In the genomic region with DNA sequence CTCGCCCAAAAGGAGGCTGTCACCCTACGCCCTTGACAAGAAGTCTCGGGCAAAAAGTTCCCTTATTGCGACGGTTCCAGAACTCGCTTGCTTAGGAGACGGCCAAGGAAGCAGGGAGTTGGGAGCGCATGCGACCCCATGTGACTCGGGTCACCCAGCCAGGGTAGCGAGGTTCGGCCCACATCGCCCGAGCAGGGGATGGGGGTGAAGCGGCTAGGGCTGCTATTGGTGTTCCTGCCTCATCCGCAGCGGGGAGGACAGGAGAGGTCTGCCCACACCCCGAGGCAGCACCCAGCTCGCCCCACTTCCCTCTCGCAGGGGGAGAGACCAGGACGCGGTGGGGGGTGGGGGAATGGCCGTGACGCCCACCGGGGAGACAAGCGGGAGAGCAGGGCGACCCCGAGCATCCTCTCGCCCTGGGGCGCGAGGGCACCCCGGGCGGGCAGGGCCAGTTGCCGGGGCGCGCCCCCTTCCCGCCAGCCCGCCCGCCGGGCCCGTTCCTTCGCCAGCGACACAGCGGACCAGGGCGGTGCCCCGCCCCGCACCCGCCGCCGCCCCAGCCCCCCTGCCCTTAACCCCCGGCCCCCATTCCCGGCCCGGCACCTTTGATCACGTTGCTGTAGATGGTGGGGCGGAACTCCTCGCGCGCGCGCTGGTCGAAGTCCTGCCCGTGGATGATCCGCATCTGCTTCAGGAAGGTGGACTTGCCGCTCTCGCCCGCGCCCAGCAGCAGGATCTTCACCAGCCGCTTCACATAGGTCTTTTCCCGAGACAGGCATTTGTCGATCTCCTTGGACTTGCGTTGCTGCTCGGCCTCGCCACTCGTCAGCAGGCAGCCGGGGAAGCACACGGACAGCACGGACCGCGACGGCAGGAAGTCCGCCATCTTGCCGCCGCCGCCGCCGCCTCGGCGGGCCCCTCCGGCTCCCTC, we compare ENCODE assay signal across 8 cellular contexts. TPM values are rescaled to one million over a fixed set of nuclear protein-coding genes. Genes with fewer than 3 reads are reported as not detected.
DNase-seq lines count a peak whose midpoint lies in the region; TF ChIP-seq lines count a peak whose summit lies in the region.

No MANE protein-coding gene starts in this region.

- H3K9me3 ChIP-seq in MM.1S (replicated peaks; ENCODE audit: insufficient read depth, low read length) (no peaks in the 10 kb centered on the region), endocrine pancreas (ENCODE audit: control insufficient read depth, low read length) (no peaks in the 10 kb centered on the region)

- H4K5ac ChIP-seq in mesendoderm (ENCODE audit: low read length), result no peak overlapping the region

- peak overlapping the region; percentile 77 for H3K4me2 ChIP-seq in MM.1S (ENCODE audit: low read depth, low read length)
- peak overlapping the region; percentile 98 for H3K4me2 ChIP-seq in mesendoderm (ENCODE audit: low read length)

- H3K27me3 ChIP-seq in MM.1S (replicated peaks; ENCODE audit: insufficient read depth, low read length), result no peaks in the 10 kb centered on the region
- no peaks in the 10 kb centered on the region for H3K27me3 ChIP-seq in endocrine pancreas (ENCODE audit: control insufficient read depth, insufficient read depth, low read length)
- no peaks in the 10 kb centered on the region for H3K27me3 ChIP-seq in mesendoderm (ENCODE audit: insufficient read depth, low read length, poor library complexity)

- peak overlapping the region; percentile 89 for H3K9ac ChIP-seq in MM.1S (ENCODE audit: low read length)
- H3K9ac ChIP-seq in endocrine pancreas (ENCODE audit: control insufficient read depth, insufficient read depth, low read length), result peak overlapping the region; percentile 98
- H3K9ac ChIP-seq in mesendoderm (ENCODE audit: low read length), result peak overlapping the region; percentile 100

- peak overlapping the region; percentile 16 for H2BK120ac ChIP-seq in mesendoderm (ENCODE audit: low read depth, low read length)

- H2AFZ ChIP-seq in MM.1S (ENCODE audit: low read length), result peak overlapping the region; percentile 28; the same call in 1 of the 2 replicates

- peak overlapping the region; percentile 94 for H3K23ac ChIP-seq in mesendoderm (ENCODE audit: low read length)

- H3K9me2 ChIP-seq in MM.1S (replicated peaks; ENCODE audit: insufficient read depth, low read length), result no peaks in the 10 kb centered on the region

- peak overlapping the region; percentile 88 for H3K18ac ChIP-seq in mesendoderm (ENCODE audit: low read length)

- H3F3A ChIP-seq in MM.1S (ENCODE audit: insufficient read depth, low read length), result peaks cover 12% of the 10 kb centered on the region

- peak overlapping the region; percentile 94 for H2BK5ac ChIP-seq in mesendoderm (ENCODE audit: low read length)

- H3K56ac ChIP-seq in mesendoderm (ENCODE audit: low read length), result peak overlapping the region; percentile 99

- H3K4me1 ChIP-seq in MM.1S (ENCODE audit: low read length) (peaks cover 10% of the 10 kb centered on the region), endocrine pancreas (ENCODE audit: control insufficient read depth, insufficient read depth, low read length) (no peaks in the 10 kb centered on the region), mesendoderm (ENCODE audit: control insufficient read depth, low read depth, low read length) (peaks cover 6% of the 10 kb centered on the region)

- H3K4ac ChIP-seq in mesendoderm (ENCODE audit: low read depth, low read length), result peak overlapping the region; percentile 77

- no peak for TF ChIP-seq CTCF in MM.1S (IDR thresholded peaks at IDR 0.05; ENCODE audit: low read length)

- H3K79me1 ChIP-seq in mesendoderm (ENCODE audit: low read length), result peaks cover 7% of the 10 kb centered on the region

- H3K36me3 ChIP-seq in MM.1S (replicated peaks; ENCODE audit: insufficient read depth, low read length), result peaks cover 13% of the 10 kb centered on the region
- no peaks in the 10 kb centered on the region for H3K36me3 ChIP-seq in endocrine pancreas (ENCODE audit: control insufficient read depth, insufficient read depth, low read length)
- H3K36me3 ChIP-seq in mesendoderm (ENCODE audit: control insufficient read depth, insufficient read depth, low read length), result no peaks in the 10 kb centered on the region

- no peak overlapping the region for H2BK15ac ChIP-seq in mesendoderm (replicated peaks; ENCODE audit: low read depth)

- no CpG with 5 or more reads among the region's 89 CpGs for WGBS in mesendoderm (ENCODE audit: extremely low coverage, insufficient coverage, low lambda C conversion rate)

- H4K20me1 ChIP-seq in MM.1S (ENCODE audit: insufficient read depth, low read length), result no peaks in the 10 kb centered on the region

- peak overlapping the region; percentile 90 for H3K4me3 ChIP-seq in MM.1S (ENCODE audit: low read length)
- peak overlapping the region; percentile 87 for H3K4me3 ChIP-seq in endocrine pancreas (ENCODE audit: control insufficient read depth, insufficient read depth, low read length)
- H3K4me3 ChIP-seq in mesendoderm (ENCODE audit: low read length), result peak overlapping the region; percentile 96

- no peak overlapping the region for H4K8ac ChIP-seq in mesendoderm (ENCODE audit: low read depth, low read length)

- peak; percentile 39 for DNase-seq in H4 (ENCODE audit: low spot score)
- peak; percentile 39 for DNase-seq in MM.1S
- peak; percentile 10 to 48 for DNase-seq in activated CD8-positive, alpha-beta memory T cell treated with anti-CD3 and anti-CD28 coated beads for 4 hours (ENCODE audit: low read depth in 2 of 2)
- DNase-seq in mesendoderm, result peak; percentile 59
- peak; percentile 24 to 28 for DNase-seq in stimulated activated CD8-positive, alpha-beta memory T cell treated with anti-CD3 and anti-CD28 coated beads, Interleukin-2, amount 100 ng/mL, for 1 hour (ENCODE audit: low read depth in 2 of 2)
- no peak for DNase-seq in HuH-7 (ENCODE audit: low spot score)

- peaks cover 53% of the 10 kb centered on the region for H3K79me2 ChIP-seq in MM.1S (ENCODE audit: low read length)
- peaks cover 24% of the 10 kb centered on the region for H3K79me2 ChIP-seq in mesendoderm (ENCODE audit: control insufficient read depth, insufficient read depth, low read length)

- no peak overlapping the region for H2AK5ac ChIP-seq in mesendoderm (ENCODE audit: low read length)

- H3K27ac ChIP-seq in MM.1S (ENCODE audit: low read length), result peak overlapping the region; percentile 90
- H3K27ac ChIP-seq in mesendoderm (ENCODE audit: low read depth, low read length), result peak overlapping the region; percentile 98

- TF ChIP-seq POLR2A in GM10847 (IDR thresholded peaks at IDR 0.05; ENCODE audit: extremely low read depth, insufficient read length), result peak; percentile 13

RNA-seq across cellular contexts. Expression of a gene that starts 0.6 kb away (rescaled TPM):
- total RNA-seq in H4 (2014; rRNA removed; shearing (Covaris generic)), result 48.0 and 62.1 TPM in 2 replicates
- 38.2 TPM for polyA plus RNA-seq in mesendoderm (2013, experiment 1 of 2)
- polyA plus RNA-seq in mesendoderm (2013, experiment 2 of 2), result 37.3 TPM
